ENCODE assay signal across 1 cellular context in genomic region chr12:56158926-56159461, GRCh38.
TF ChIP-seq lines count a peak whose summit lies in the region.

No MANE protein-coding gene starts in this region.

TF ChIP-seq in K562, 482 proteins besides CTCF, POLR2A, EP300 and RAD21:
- TF ChIP-seq, protein P1, sequence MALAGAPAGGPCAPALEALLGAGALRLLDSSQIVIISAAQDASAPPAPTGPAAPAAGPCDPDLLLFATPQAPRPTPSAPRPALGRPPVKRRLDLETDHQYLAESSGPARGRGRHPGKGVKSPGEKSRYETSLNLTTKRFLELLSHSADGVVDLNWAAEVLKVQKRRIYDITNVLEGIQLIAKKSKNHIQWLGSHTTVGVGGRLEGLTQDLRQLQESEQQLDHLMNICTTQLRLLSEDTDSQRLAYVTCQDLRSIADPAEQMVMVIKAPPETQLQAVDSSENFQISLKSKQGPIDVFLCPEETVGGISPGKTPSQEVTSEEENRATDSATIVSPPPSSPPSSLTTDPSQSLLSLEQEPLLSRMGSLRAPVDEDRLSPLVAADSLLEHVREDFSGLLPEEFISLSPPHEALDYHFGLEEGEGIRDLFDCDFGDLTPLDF (CRISPR knock-in tag; IDR thresholded peaks at IDR 0.05) = 0 out of 2 replicates have a peak, but pooled peaks have one; percentile 1
- TF ChIP-seq SP1 (CRISPR knock-in tag; IDR thresholded peaks at IDR 0.05) = peak; percentile 10; the same call in 1 of the 2 replicates
- peak; percentile 22; the same call in 1 of the 2 replicates for TF ChIP-seq TEAD4 (IDR thresholded peaks at IDR 0.05; ENCODE audit: low read length)
- no peak for TF ChIP-seq TEAD4 (CRISPR knock-in tag; IDR thresholded peaks at IDR 0.05; ENCODE audit: borderline replicate concordance)
- TF ChIP-seq ZNF644 (tag; IDR thresholded peaks at IDR 0.05; ENCODE audit: low read depth) = 0 out of 2 replicates have a peak, but pooled peaks have one; percentile 32
- TF ChIP-seq, protein P2, sequence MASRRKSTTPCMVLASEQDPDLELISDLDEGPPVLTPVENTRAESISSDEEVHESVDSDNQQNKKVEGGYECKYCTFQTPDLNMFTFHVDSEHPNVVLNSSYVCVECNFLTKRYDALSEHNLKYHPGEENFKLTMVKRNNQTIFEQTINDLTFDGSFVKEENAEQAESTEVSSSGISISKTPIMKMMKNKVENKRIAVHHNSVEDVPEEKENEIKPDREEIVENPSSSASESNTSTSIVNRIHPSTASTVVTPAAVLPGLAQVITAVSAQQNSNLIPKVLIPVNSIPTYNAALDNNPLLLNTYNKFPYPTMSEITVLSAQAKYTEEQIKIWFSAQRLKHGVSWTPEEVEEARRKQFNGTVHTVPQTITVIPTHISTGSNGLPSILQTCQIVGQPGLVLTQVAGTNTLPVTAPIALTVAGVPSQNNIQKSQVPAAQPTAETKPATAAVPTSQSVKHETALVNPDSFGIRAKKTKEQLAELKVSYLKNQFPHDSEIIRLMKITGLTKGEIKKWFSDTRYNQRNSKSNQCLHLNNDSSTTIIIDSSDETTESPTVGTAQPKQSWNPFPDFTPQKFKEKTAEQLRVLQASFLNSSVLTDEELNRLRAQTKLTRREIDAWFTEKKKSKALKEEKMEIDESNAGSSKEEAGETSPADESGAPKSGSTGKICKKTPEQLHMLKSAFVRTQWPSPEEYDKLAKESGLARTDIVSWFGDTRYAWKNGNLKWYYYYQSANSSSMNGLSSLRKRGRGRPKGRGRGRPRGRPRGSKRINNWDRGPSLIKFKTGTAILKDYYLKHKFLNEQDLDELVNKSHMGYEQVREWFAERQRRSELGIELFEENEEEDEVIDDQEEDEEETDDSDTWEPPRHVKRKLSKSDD (conservative IDR thresholded peaks at IDR 0.05; ENCODE audit: low read length) = no peak
- TF ChIP-seq CHD1 (IDR thresholded peaks at IDR 0.05; ENCODE audit: low read length) = peak; percentile 6
- TF ChIP-seq HDGF (IDR thresholded peaks at IDR 0.05) = no peak
- TF ChIP-seq SMAD1 (IDR thresholded peaks at IDR 0.05; ENCODE audit: low read depth, low read length, partially characterized antibody) = peak; percentile 11
- TF ChIP-seq SUPT5H (IDR thresholded peaks at IDR 0.05) = 0 out of 2 replicates have a peak, but pooled peaks have one; percentile 11
- peak; percentile 21; the same call in 1 of the 2 replicates for TF ChIP-seq GABPA (tag; conservative IDR thresholded peaks at IDR 0.05; ENCODE audit: low read depth)
- TF ChIP-seq ELF2 (CRISPR knock-in tag; IDR thresholded peaks at IDR 0.05) = 0 out of 2 replicates have a peak, but pooled peaks have one; percentile 14
- peak; percentile 43; the same call in 1 of the 2 replicates for TF ChIP-seq SPI1 (IDR thresholded peaks at IDR 0.05; ENCODE audit: borderline replicate concordance, low read depth, low read length)
- no peak for TF ChIP-seq NR2C2 (CRISPR knock-in tag; IDR thresholded peaks at IDR 0.05)
- peak; percentile 13; the same call in 1 of the 2 replicates for TF ChIP-seq NR2C2 (tag; IDR thresholded peaks at IDR 0.05)
- TF ChIP-seq POLR2AphosphoS5 (IDR thresholded peaks at IDR 0.05; ENCODE audit: control insufficient read depth, insufficient read depth, low read depth, low read length) = peak; percentile 27; the same call in 1 of the 2 replicates
- no peak for TF ChIP-seq XRCC4 (IDR thresholded peaks at IDR 0.05; ENCODE audit: extremely low read depth, insufficient read depth, insufficient read length)
- TF ChIP-seq SRF (CRISPR knock-in tag; IDR thresholded peaks at IDR 0.05) = peak; percentile 58 to 97; a peak in 3 of 4 replicates
- 0 out of 2 replicates have a peak, but pooled peaks have one; percentile 3 for TF ChIP-seq PHB2 (IDR thresholded peaks at IDR 0.05; ENCODE audit: low read depth)
- TF ChIP-seq, protein P3, sequence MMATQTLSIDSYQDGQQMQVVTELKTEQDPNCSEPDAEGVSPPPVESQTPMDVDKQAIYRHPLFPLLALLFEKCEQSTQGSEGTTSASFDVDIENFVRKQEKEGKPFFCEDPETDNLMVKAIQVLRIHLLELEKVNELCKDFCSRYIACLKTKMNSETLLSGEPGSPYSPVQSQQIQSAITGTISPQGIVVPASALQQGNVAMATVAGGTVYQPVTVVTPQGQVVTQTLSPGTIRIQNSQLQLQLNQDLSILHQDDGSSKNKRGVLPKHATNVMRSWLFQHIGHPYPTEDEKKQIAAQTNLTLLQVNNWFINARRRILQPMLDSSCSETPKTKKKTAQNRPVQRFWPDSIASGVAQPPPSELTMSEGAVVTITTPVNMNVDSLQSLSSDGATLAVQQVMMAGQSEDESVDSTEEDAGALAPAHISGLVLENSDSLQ (IDR thresholded peaks at IDR 0.05) = peak; percentile 85
- no peak for TF ChIP-seq CBX2 (IDR thresholded peaks at IDR 0.05; ENCODE audit: insufficient read depth, low read length, poor library complexity, severe bottlenecking)
- TF ChIP-seq MLLT1 (IDR thresholded peaks at IDR 0.05) = peak in 1 of 2 experiments; percentile 49; a peak in 2 of 4 replicates
- TF ChIP-seq RBM25 (IDR thresholded peaks at IDR 0.05; ENCODE audit: low read depth, low read length, severe bottlenecking) = no peak
- TF ChIP-seq, protein P4, sequence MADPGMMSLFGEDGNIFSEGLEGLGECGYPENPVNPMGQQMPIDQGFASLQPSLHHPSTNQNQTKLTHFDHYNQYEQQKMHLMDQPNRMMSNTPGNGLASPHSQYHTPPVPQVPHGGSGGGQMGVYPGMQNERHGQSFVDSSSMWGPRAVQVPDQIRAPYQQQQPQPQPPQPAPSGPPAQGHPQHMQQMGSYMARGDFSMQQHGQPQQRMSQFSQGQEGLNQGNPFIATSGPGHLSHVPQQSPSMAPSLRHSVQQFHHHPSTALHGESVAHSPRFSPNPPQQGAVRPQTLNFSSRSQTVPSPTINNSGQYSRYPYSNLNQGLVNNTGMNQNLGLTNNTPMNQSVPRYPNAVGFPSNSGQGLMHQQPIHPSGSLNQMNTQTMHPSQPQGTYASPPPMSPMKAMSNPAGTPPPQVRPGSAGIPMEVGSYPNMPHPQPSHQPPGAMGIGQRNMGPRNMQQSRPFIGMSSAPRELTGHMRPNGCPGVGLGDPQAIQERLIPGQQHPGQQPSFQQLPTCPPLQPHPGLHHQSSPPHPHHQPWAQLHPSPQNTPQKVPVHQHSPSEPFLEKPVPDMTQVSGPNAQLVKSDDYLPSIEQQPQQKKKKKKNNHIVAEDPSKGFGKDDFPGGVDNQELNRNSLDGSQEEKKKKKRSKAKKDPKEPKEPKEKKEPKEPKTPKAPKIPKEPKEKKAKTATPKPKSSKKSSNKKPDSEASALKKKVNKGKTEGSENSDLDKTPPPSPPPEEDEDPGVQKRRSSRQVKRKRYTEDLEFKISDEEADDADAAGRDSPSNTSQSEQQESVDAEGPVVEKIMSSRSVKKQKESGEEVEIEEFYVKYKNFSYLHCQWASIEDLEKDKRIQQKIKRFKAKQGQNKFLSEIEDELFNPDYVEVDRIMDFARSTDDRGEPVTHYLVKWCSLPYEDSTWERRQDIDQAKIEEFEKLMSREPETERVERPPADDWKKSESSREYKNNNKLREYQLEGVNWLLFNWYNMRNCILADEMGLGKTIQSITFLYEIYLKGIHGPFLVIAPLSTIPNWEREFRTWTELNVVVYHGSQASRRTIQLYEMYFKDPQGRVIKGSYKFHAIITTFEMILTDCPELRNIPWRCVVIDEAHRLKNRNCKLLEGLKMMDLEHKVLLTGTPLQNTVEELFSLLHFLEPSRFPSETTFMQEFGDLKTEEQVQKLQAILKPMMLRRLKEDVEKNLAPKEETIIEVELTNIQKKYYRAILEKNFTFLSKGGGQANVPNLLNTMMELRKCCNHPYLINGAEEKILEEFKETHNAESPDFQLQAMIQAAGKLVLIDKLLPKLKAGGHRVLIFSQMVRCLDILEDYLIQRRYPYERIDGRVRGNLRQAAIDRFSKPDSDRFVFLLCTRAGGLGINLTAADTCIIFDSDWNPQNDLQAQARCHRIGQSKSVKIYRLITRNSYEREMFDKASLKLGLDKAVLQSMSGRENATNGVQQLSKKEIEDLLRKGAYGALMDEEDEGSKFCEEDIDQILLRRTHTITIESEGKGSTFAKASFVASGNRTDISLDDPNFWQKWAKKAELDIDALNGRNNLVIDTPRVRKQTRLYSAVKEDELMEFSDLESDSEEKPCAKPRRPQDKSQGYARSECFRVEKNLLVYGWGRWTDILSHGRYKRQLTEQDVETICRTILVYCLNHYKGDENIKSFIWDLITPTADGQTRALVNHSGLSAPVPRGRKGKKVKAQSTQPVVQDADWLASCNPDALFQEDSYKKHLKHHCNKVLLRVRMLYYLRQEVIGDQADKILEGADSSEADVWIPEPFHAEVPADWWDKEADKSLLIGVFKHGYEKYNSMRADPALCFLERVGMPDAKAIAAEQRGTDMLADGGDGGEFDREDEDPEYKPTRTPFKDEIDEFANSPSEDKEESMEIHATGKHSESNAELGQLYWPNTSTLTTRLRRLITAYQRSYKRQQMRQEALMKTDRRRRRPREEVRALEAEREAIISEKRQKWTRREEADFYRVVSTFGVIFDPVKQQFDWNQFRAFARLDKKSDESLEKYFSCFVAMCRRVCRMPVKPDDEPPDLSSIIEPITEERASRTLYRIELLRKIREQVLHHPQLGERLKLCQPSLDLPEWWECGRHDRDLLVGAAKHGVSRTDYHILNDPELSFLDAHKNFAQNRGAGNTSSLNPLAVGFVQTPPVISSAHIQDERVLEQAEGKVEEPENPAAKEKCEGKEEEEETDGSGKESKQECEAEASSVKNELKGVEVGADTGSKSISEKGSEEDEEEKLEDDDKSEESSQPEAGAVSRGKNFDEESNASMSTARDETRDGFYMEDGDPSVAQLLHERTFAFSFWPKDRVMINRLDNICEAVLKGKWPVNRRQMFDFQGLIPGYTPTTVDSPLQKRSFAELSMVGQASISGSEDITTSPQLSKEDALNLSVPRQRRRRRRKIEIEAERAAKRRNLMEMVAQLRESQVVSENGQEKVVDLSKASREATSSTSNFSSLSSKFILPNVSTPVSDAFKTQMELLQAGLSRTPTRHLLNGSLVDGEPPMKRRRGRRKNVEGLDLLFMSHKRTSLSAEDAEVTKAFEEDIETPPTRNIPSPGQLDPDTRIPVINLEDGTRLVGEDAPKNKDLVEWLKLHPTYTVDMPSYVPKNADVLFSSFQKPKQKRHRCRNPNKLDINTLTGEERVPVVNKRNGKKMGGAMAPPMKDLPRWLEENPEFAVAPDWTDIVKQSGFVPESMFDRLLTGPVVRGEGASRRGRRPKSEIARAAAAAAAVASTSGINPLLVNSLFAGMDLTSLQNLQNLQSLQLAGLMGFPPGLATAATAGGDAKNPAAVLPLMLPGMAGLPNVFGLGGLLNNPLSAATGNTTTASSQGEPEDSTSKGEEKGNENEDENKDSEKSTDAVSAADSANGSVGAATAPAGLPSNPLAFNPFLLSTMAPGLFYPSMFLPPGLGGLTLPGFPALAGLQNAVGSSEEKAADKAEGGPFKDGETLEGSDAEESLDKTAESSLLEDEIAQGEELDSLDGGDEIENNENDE (IDR thresholded peaks at IDR 0.05; ENCODE audit: low read depth, low read length) = no peak
- peak in 1 of 2 experiments; percentile 5; a peak in 1 of 4 replicates for TF ChIP-seq SIN3A (IDR thresholded peaks at IDR 0.05; ENCODE audit: borderline replicate concordance in 2 of 2, control insufficient read depth in 1 of 2, low read depth in 2 of 2, low read length in 2 of 2)
- TF ChIP-seq CREB1 (IDR thresholded peaks at IDR 0.05) = peak; percentile 37; the same call in 1 of the 2 replicates
- TF ChIP-seq CREB1 (CRISPR knock-in tag; IDR thresholded peaks at IDR 0.05) = no peak
- no peak for TF ChIP-seq HSF4 (CRISPR knock-in tag; IDR thresholded peaks at IDR 0.05; ENCODE audit: borderline replicate concordance)
- TF ChIP-seq PTBP1 (IDR thresholded peaks at IDR 0.05; ENCODE audit: low read depth, low read length) = peak; percentile 70; the same call in 1 of the 2 replicates
- peak; percentile 41; the same call in 1 of the 2 replicates for TF ChIP-seq MYNN (IDR thresholded peaks at IDR 0.05)
- no peak for TF ChIP-seq MYNN (CRISPR knock-in tag; IDR thresholded peaks at IDR 0.05)
